In the genomic region with DNA sequence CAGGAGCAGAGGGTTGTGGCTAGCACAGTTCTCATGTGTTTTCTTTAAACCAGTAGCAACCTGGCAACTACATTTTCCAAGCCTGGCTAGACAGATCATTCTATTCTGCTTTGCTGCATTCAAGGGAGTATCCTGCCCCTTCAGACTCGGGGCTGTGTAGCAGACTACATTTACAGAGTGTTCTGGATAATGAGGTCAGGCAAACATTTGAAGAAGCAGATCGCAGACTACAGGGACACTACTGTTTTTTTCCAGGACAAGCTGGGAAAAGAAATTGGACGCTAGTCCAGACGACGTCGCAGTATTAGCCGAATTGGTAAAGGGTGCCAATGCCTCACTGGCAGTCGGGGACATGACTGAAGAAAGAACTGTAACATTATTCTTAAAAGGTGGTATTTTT, we compare ENCODE assay signal across 18 cellular contexts.
A peak's percentile ranks its signal among the peaks of the same experiment; 100 is the strongest.
DNase-seq lines count a peak whose midpoint lies in the region; ATAC-seq and TF ChIP-seq lines count a peak whose summit lies in the region.
"Had no signal": no experiment of that assay in that cellular context is flagged by ENCODE, and none has a peak within 500 bp of the region (broad histone marks: within the 10 kb centered on the region; RNA-seq: fewer than 3 reads in every experiment).

No MANE protein-coding gene starts in this region.

- ATAC-seq in thoracic aorta (ENCODE audit: insufficient number of reproducible peaks, low FRiP score, low read depth) (no peak), GM19395 (IDR thresholded peaks at IDR 0.05; ENCODE audit: unreplicated experiment) (no peak), HG03520 (IDR thresholded peaks at IDR 0.05; ENCODE audit: unreplicated experiment) (no peak)
- ATAC-seq in activated T-cell treated with anti-CD3 and anti-CD28 coated beads, Interleukin-2, amount 50 U/mL, for 4 hours: no peak
- ATAC-seq: PC-3 had no signal

- no peak for TF ChIP-seq CTCF in coronary artery (IDR thresholded peaks at IDR 0.05)
- no peak for TF ChIP-seq CTCF in thoracic aorta (IDR thresholded peaks at IDR 0.05)

- H3K27ac ChIP-seq in coronary artery (peak overlapping the region; percentile 51 to 68), thoracic aorta (peak overlapping the region; percentile 42 to 50)
- H3K27ac ChIP-seq: HL-60, RWPE1, SJCRH30 had no signal

- no peaks in the 10 kb centered on the region for H3K36me3 Mint-ChIP-seq in activated T-cell treated with anti-CD3 and anti-CD28 coated beads, Interleukin-2, amount 50 U/mL, for 4 hours (ENCODE audit: insufficient read depth)

- H3K4me1 Mint-ChIP-seq in activated T-cell treated with anti-CD3 and anti-CD28 coated beads, Interleukin-2, amount 50 U/mL, for 4 hours (ENCODE audit: low read depth): peaks cover 9% of the 10 kb centered on the region

- H3K9me3 ChIP-seq in thoracic aorta: no peaks in the 10 kb centered on the region
- H3K9me3 ChIP-seq: HAP-1, SJCRH30 had no signal

- peak in 35 of 58 donors; percentile 1 to 77 (median 20) for DNase-seq in anterior cingulate cortex (lab: John Stamatoyannopoulos, UW)
- DNase-seq in coronary artery (ENCODE audit: low spot score): no peak
- peak; percentile 55 for DNase-seq in medulla oblongata (ENCODE audit: extremely low spot score)
- DNase-seq in thoracic aorta (ENCODE audit: low spot score): no peak
- DNase-seq in activated T-cell treated with anti-CD3 and anti-CD28 coated beads, Interleukin-2, amount 50 U/mL, for 4 hours: no peak
- DNase-seq: ACHN, AML-193, COR-L47, NCI-H2081 treated with DMSO at 0.1 percent for 48 hours, NCI-H510A, NCI-H774, PC-3, SJCRH30 had no signal

- H3K4me3 Mint-ChIP-seq in activated T-cell treated with anti-CD3 and anti-CD28 coated beads, Interleukin-2, amount 50 U/mL, for 4 hours: no peak overlapping the region

- H3K36me3 ChIP-seq in thoracic aorta: no peaks in the 10 kb centered on the region
- H3K36me3 ChIP-seq: HAP-1, SJCRH30 had no signal

- H3K27me3 ChIP-seq in thoracic aorta (replicated peaks; ENCODE audit: insufficient read depth): no peaks in the 10 kb centered on the region
- H3K27me3 ChIP-seq: SJCRH30 had no signal

- peaks cover 10 to 37% of the 10 kb centered on the region in 2 donors for H3K4me1 ChIP-seq in thoracic aorta (ENCODE audit: control insufficient read depth in 1 of 2, low read depth in 2 of 2)
- H3K4me1 ChIP-seq: HAP-1, SJCRH30 had no signal

- H3K4me3 ChIP-seq in coronary artery (peak overlapping the region; percentile 17), thoracic aorta (peak overlapping the region; percentile 57)
- H3K4me3 ChIP-seq: HAP-1, SJCRH30 had no signal

- no peaks in the 10 kb centered on the region for H3K9me3 Mint-ChIP-seq in activated T-cell treated with anti-CD3 and anti-CD28 coated beads, Interleukin-2, amount 50 U/mL, for 4 hours

- H3K27me3 Mint-ChIP-seq in activated T-cell treated with anti-CD3 and anti-CD28 coated beads, Interleukin-2, amount 50 U/mL, for 4 hours (ENCODE audit: low read depth): peaks cover 2% of the 10 kb centered on the region

Comparison
In these comparisons a context has a peak if more than half of its experiments do, and no peak if none do; other contexts are left out.
1. DNase-seq: peak in anterior cingulate cortex (35 of 58) and medulla oblongata (single experiment); none in coronary artery (single experiment), thoracic aorta (single experiment) and activated T-cell treated with anti-CD3 and anti-CD28 coated beads, Interleukin-2, amount 50 U/mL, for 4 hours (single experiment).